Comparison of ENCODE assay signal across 28 cellular contexts in the genomic region with DNA sequence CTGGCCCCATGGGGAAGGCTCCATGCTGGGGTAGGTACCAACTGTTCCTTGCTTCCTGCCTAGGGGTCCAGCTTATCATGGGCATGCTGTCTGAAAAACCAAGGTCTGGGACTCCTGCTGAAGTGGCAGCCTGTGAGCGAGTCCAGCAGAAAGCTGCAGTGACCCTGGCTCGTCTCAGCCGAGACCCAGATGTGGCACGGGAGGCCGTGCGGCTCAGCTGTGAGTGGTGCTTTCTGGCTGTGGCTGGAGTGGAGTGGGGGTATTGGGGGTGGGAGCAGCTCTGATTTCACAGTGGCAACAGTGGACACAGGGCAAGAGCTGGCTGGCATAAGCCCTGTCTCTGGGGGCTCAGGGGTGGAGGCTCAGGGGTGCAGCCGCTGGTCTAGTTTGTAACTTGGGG.
"Had no signal": no experiment of that assay in that cellular context is flagged by ENCODE, and none has a peak within 500 bp of the region (broad histone marks: within the 10 kb centered on the region; RNA-seq: fewer than 3 reads in every experiment).

No MANE protein-coding gene starts in this region.

- H3K9me3 Mint-ChIP-seq: stimulated activated effector memory CD8-positive, alpha-beta T cell treated with anti-CD3 and anti-CD28 coated beads, Interleukin-12 subunit alpha, Interleukin-12 subunit beta, amount 100 ng/mL, for 72 hours; stimulated activated naive CD8-positive, alpha-beta T cell treated with anti-CD3 and anti-CD28 coated beads, Interleukin-15, Interleukin-2, amounts not matched to agents 100 ng/mL and 50 ng/mL, for 24 hours had no signal

- H3K4me1 Mint-ChIP-seq: stimulated activated effector memory CD8-positive, alpha-beta T cell treated with anti-CD3 and anti-CD28 coated beads, Interleukin-12 subunit alpha, Interleukin-12 subunit beta, amount 100 ng/mL, for 72 hours; stimulated activated naive CD8-positive, alpha-beta T cell treated with anti-CD3 and anti-CD28 coated beads, Interleukin-15, amount 100 ng/mL, for 72 hours had no signal

- ATAC-seq: stimulated activated effector memory CD8-positive, alpha-beta T cell treated with anti-CD3 and anti-CD28 coated beads, Interleukin-12 subunit alpha, Interleukin-12 subunit beta, amount 100 ng/mL, for 72 hours; stimulated activated memory B cell treated with anti-CD40 and anti-IgM and Interleukin-4, amounts not matched to agents 10 μg/mL and 1 μg/mL and 100 μg/mL, for 72 hours; stimulated activated naive B cell treated with anti-CD40 and anti-IgM and Interleukin-4, amounts not matched to agents 10 μg/mL and 1 μg/mL and 100 μg/mL, for 72 hours; stimulated activated naive CD8-positive, alpha-beta T cell treated with anti-CD3 and anti-CD28 coated beads, Interleukin-15, amount 100 ng/mL, for 72 hours; stimulated activated naive CD8-positive, alpha-beta T cell treated with anti-CD3 and anti-CD28 coated beads, Interleukin-15, Interleukin-2, amounts not matched to agents 100 U/mL and 50 U/mL, for 24 hours; upper lobe of right lung had no signal

- H3K36me3 ChIP-seq: stomach, suprapubic skin, thoracic aorta, thyroid gland, tibial artery, transverse colon, upper lobe of left lung, upper lobe of right lung, uterus, vagina had no signal

- H3K27ac ChIP-seq: stomach, suprapubic skin, testis, thoracic aorta, thyroid gland, tibial artery, tibial nerve, transverse colon, upper lobe of left lung, upper lobe of right lung, uterus, vagina had no signal

- H3K36me3 Mint-ChIP-seq: stimulated activated effector memory CD8-positive, alpha-beta T cell treated with anti-CD3 and anti-CD28 coated beads, Interleukin-12 subunit alpha, Interleukin-12 subunit beta, amount 100 ng/mL, for 72 hours; stimulated activated memory B cell treated with anti-CD40 and anti-IgM and Interleukin-4, amounts not matched to agents 10 μg/mL and 1 μg/mL and 100 μg/mL, for 72 hours; stimulated activated naive B cell treated with anti-CD40 and anti-IgM and Interleukin-4, amounts not matched to agents 10 μg/mL and 1 μg/mL and 100 μg/mL, for 72 hours; type B pancreatic cell had no signal

- H3K27ac Mint-ChIP-seq: stimulated activated effector memory CD8-positive, alpha-beta T cell treated with anti-CD3 and anti-CD28 coated beads, Interleukin-12 subunit alpha, Interleukin-12 subunit beta, amount 100 ng/mL, for 72 hours; stimulated activated memory B cell treated with anti-CD40 and anti-IgM and Interleukin-4, amounts not matched to agents 10 μg/mL and 1 μg/mL and 100 μg/mL, for 72 hours; stimulated activated naive B cell treated with anti-CD40 and anti-IgM and Interleukin-4, amounts not matched to agents 10 μg/mL and 1 μg/mL and 100 μg/mL, for 72 hours; stimulated activated naive CD8-positive, alpha-beta T cell treated with anti-CD3 and anti-CD28 coated beads, Interleukin-15, amount 100 ng/mL, for 72 hours; stimulated activated naive CD8-positive, alpha-beta T cell treated with anti-CD3 and anti-CD28 coated beads, Interleukin-15, Interleukin-2, amounts not matched to agents 100 ng/mL and 50 ng/mL, for 24 hours; type B pancreatic cell had no signal

- H3K4me3 Mint-ChIP-seq: stimulated activated effector memory CD8-positive, alpha-beta T cell treated with anti-CD3 and anti-CD28 coated beads, Interleukin-12 subunit alpha, Interleukin-12 subunit beta, amount 100 ng/mL, for 72 hours; stimulated activated memory B cell treated with anti-CD40 and anti-IgM and Interleukin-4, amounts not matched to agents 10 μg/mL and 1 μg/mL and 100 μg/mL, for 72 hours; stimulated activated naive B cell treated with anti-CD40 and anti-IgM and Interleukin-4, amounts not matched to agents 10 μg/mL and 1 μg/mL and 100 μg/mL, for 72 hours; stimulated activated naive CD8-positive, alpha-beta T cell treated with anti-CD3 and anti-CD28 coated beads, Interleukin-15, amount 100 ng/mL, for 72 hours; stimulated activated naive CD8-positive, alpha-beta T cell treated with anti-CD3 and anti-CD28 coated beads, Interleukin-15, Interleukin-2, amounts not matched to agents 100 ng/mL and 50 ng/mL, for 24 hours; type B pancreatic cell had no signal

- H3K27me3 ChIP-seq: stomach, suprapubic skin, testis, thyroid gland, tibial artery, tibial nerve, transverse colon, upper lobe of left lung, upper lobe of right lung, uterus, vagina had no signal

- H3K9me3 ChIP-seq: stomach, suprapubic skin, testis, thoracic aorta, thyroid gland, tibial artery, tibial nerve, transverse colon, upper lobe of left lung, upper lobe of right lung, uterus, vagina had no signal

- H3K4me1 ChIP-seq: stomach, suprapubic skin, testis, thyroid gland, tibial artery, tibial nerve, transverse colon, upper lobe of left lung, upper lobe of right lung, uterus, vagina had no signal

- H3K4me3 ChIP-seq: stomach, suprapubic skin, testis, thoracic aorta, thyroid gland, tibial artery, tibial nerve, transverse colon, upper lobe of left lung, upper lobe of right lung, uterus, vagina had no signal

- DNase-seq: stimulated activated CD4-positive, alpha-beta T cell treated with anti-CD3 and anti-CD28 coated beads, Interleukin-2, amount 100 ng/mL, for 48 hours; stimulated activated CD4-positive, alpha-beta T cell treated with anti-CD3 and anti-CD28 coated beads, Interleukin-4, amount 100 ng/mL, for 1 hour; stimulated activated CD4-positive, alpha-beta T cell treated with anti-CD3 and anti-CD28 coated beads, Interleukin-4, amount 100 ng/mL, for 24 hours; stimulated activated CD4-positive, alpha-beta T cell treated with anti-CD3 and anti-CD28 coated beads, Interleukin-4, amount 100 ng/mL, for 4 hours; stimulated activated CD8-positive, alpha-beta memory T cell treated with anti-CD3 and anti-CD28 coated beads, Interleukin-4, amount 100 ng/mL, for 48 hours; stimulated activated naive B cell treated with anti-CD40 and anti-IgM and Interleukin-4, amounts not matched to agents 10 μg/mL and 1 μg/mL and 100 μg/mL, for 72 hours; stimulated activated naive CD4-positive, alpha-beta T cell; stimulated activated naive CD4-positive, alpha-beta T cell treated with Interleukin-2 at 50 U/mL for 16 hours; stimulated activated naive CD8-positive, alpha-beta T cell treated with anti-CD3 and anti-CD28 coated beads, Interleukin-15, amount 100 ng/mL, for 72 hours; stimulated activated naive CD8-positive, alpha-beta T cell treated with anti-CD3 and anti-CD28 coated beads, Interleukin-15, Interleukin-2, amounts not matched to agents 100 U/mL and 50 U/mL, for 24 hours; stomach; substantia nigra; testis; thyroid gland; tibial artery; transverse colon; trophoblast cell; upper lobe of right lung; uterus had no signal
